ENCODE assay signal across 12 cellular contexts in the genomic region with DNA sequence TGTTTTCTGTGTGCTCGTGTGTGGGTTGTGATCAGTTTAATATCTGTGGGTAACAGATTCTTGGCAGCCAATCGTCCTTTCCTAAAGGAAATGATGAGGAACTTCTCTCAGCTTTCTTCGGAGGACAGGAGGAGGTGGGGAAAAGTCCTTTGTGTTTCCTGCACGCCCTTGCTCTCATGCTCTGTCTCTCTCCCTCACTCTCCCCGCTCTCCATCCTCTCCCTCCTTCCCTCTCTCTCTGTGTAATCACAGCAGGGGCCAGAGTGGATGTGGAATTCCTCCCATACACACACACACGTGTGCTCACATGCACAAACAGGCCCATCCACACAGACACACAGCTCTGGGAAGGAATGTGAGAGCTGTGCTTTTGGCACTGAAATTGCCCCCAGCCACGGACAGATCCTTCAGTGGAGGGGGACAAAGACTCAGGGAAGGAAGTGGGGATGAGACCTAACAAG.
DNase-seq lines count a peak whose midpoint lies in the region; ATAC-seq and TF ChIP-seq lines count a peak whose summit lies in the region.
"Had no signal": no experiment of that assay in that cellular context is flagged by ENCODE, and none has a peak within 500 bp of the region (broad histone marks: within the 10 kb centered on the region; RNA-seq: fewer than 3 reads in every experiment).

No MANE protein-coding gene starts in this region.

- no peak overlapping the region for H3K4me3 Mint-ChIP-seq in HFFc6
- no peak overlapping the region for H3K4me3 Mint-ChIP-seq in activated T-helper 17 cell treated with anti-CD3 and anti-CD28 coated beads, Interleukin-2, amount 50 U/mL, for 72 hours

- H3K9ac ChIP-seq in rectal smooth muscle tissue (ENCODE audit: low read length), result no peak overlapping the region

- peaks cover 24% of the 10 kb centered on the region; the same call in 1 of the 2 replicates for H3K36me3 Mint-ChIP-seq in HFFc6 (ENCODE audit: low read depth)
- H3K36me3 Mint-ChIP-seq in activated T-helper 17 cell treated with anti-CD3 and anti-CD28 coated beads, Interleukin-2, amount 50 U/mL, for 72 hours (ENCODE audit: low read depth), result peaks cover 40% of the 10 kb centered on the region

- TF ChIP-seq CTCF in HFFc6 (IDR thresholded peaks at IDR 0.05) (no peak), foreskin keratinocyte (conservative IDR thresholded peaks at IDR 0.05) (no peak), foreskin fibroblast (IDR thresholded peaks at IDR 0.05; ENCODE audit: low read depth, low read length) (no peak)

- H3K4me1 ChIP-seq in foreskin keratinocyte (peaks cover 17% of the 10 kb centered on the region), rectal smooth muscle tissue (ENCODE audit: control insufficient read depth, insufficient read depth, low read length) (peaks cover 38% of the 10 kb centered on the region)
- H3K4me1 ChIP-seq: body of pancreas had no signal

- H3K27ac ChIP-seq in foreskin keratinocyte (peak overlapping the region; percentile 67), rectal smooth muscle tissue (ENCODE audit: low read depth, low read length) (peak overlapping the region; percentile 87)
- H3K27ac ChIP-seq: body of pancreas had no signal

- no peak for ATAC-seq in activated T-helper 17 cell treated with anti-CD3 and anti-CD28 coated beads, Interleukin-2, amount 50 U/mL, for 72 hours (replicated peaks)
- ATAC-seq in foreskin keratinocyte (peak; percentile 44), GM18520 (IDR thresholded peaks at IDR 0.05; ENCODE audit: unreplicated experiment) (no peak), GM21390 (IDR thresholded peaks at IDR 0.05; ENCODE audit: unreplicated experiment) (no peak)
- ATAC-seq: body of pancreas had no signal

- H3K27me3 Mint-ChIP-seq in HFFc6 (ENCODE audit: insufficient read depth), result peaks cover 2% of the 10 kb centered on the region; the same call in 1 of the 2 replicates
- H3K27me3 Mint-ChIP-seq in activated T-helper 17 cell treated with anti-CD3 and anti-CD28 coated beads, Interleukin-2, amount 50 U/mL, for 72 hours, result no peaks in the 10 kb centered on the region

- no peaks in the 10 kb centered on the region for H3K9me3 Mint-ChIP-seq in HFFc6
- no peaks in the 10 kb centered on the region for H3K9me3 Mint-ChIP-seq in activated T-helper 17 cell treated with anti-CD3 and anti-CD28 coated beads, Interleukin-2, amount 50 U/mL, for 72 hours

- DNase-seq in HFFc6 (no peak), foreskin keratinocyte (peak; percentile 71 to 72), foreskin fibroblast (no peak), kidney tubule cell (ENCODE audit: low spot score) (no peak)
- DNase-seq: activated CD4-positive, alpha-beta T cell treated with anti-CD3 and anti-CD28 coated beads, Interleukin-2, amount 50 U/mL, for 1 hour; body of pancreas; NCI-H2171; SHP77 had no signal

- no peak overlapping the region for H3K4me3 ChIP-seq in rectal smooth muscle tissue (ENCODE audit: low read length)
- H3K4me3 ChIP-seq in foreskin fibroblast (ENCODE audit: low read depth in 1 of 2, low read length in 2 of 2), result no peak overlapping the region
- H3K4me3 ChIP-seq: body of pancreas had no signal

- H3K36me3 ChIP-seq in rectal smooth muscle tissue (ENCODE audit: control insufficient read depth, insufficient read depth, low read length), result peaks cover 24% of the 10 kb centered on the region

- H3K27ac Mint-ChIP-seq in HFFc6, result peak overlapping the region; percentile 36
- peak overlapping the region; percentile 70 for H3K27ac Mint-ChIP-seq in activated T-helper 17 cell treated with anti-CD3 and anti-CD28 coated beads, Interleukin-2, amount 50 U/mL, for 72 hours

- H3K4me1 Mint-ChIP-seq in HFFc6 (ENCODE audit: low read depth), result peaks cover 40% of the 10 kb centered on the region
- H3K4me1 Mint-ChIP-seq in activated T-helper 17 cell treated with anti-CD3 and anti-CD28 coated beads, Interleukin-2, amount 50 U/mL, for 72 hours, result no peaks in the 10 kb centered on the region

- H3K27me3 ChIP-seq in foreskin keratinocyte (no peaks in the 10 kb centered on the region), rectal smooth muscle tissue (ENCODE audit: control insufficient read depth, insufficient read depth, low read length) (no peaks in the 10 kb centered on the region)
- H3K27me3 ChIP-seq: body of pancreas had no signal

Comparison
In these comparisons a context has a peak if more than half of its experiments do, and no peak if none do; other contexts are left out.
1. DNase-seq: peak in foreskin keratinocyte (2 of 2); none in HFFc6 (single experiment), foreskin fibroblast (0 of 2) and kidney tubule cell (single experiment).